1 cellular context compared by ENCODE assay signal in genomic region chr16:28923231-28923587, GRCh38.
TF ChIP-seq lines count a peak whose summit lies in the region.

No MANE protein-coding gene starts in this region.

TF ChIP-seq in GM23338, 12 proteins besides CTCF, POLR2A, EP300 and RAD21 (continued from another document):
- TF ChIP-seq ZNF462 (CRISPR knock-in tag; IDR thresholded peaks at IDR 0.05) (no peak), ZNF331 (CRISPR knock-in tag; IDR thresholded peaks at IDR 0.05; ENCODE audit: low read depth) (no peak), NANOG (IDR thresholded peaks at IDR 0.05; ENCODE audit: borderline replicate concordance) (no peak), ZNF114 (CRISPR knock-in tag; IDR thresholded peaks at IDR 0.05) (no peak), REST (IDR thresholded peaks at IDR 0.05; ENCODE audit: unreplicated experiment) (no peak), JUNB (IDR thresholded peaks at IDR 0.05; ENCODE audit: unreplicated experiment) (no peak), POLR2AphosphoS5 (IDR thresholded peaks at IDR 0.05; ENCODE audit: low read depth) (no peak), CREB1 (CRISPR knock-in tag; IDR thresholded peaks at IDR 0.05; ENCODE audit: low read depth) (no peak)
